Comparison of ENCODE assay signal across 12 cellular contexts in genomic region chr5:137564475-137564961, GRCh38.
DNase-seq lines count a peak whose midpoint lies in the region; ATAC-seq and TF ChIP-seq lines count a peak whose summit lies in the region.
"Had no signal": no experiment of that assay in that cellular context is flagged by ENCODE, and none has a peak within 500 bp of the region (broad histone marks: within the 10 kb centered on the region; RNA-seq: fewer than 3 reads in every experiment).

No MANE protein-coding gene starts in this region.

- DNase-seq in G401 (ENCODE audit: low spot score) (peak; percentile 11), RWPE2 (ENCODE audit: low spot score) (no peak), esophagus muscularis mucosa (ENCODE audit: extremely low spot score) (peak; percentile 26), sciatic nerve (ENCODE audit: low spot score) (no peak), SHP77 treated with DMSO at 0.1 percent for 48 hours (lab: John Stamatoyannopoulos, UW) (no peak), iPS-NIHi7 (ENCODE audit: extremely low spot score) (no peak)
- no peak for DNase-seq in activated CD8-positive, alpha-beta memory T cell treated with anti-CD3 and anti-CD28 coated beads for 24 hours
- DNase-seq: activated effector memory CD4-positive, alpha-beta T cell treated with anti-CD3 and anti-CD28 coated beads, Interleukin-2, amount 50 U/mL, for 16 hours; NCI-H2227 treated with DMSO at 0.1 percent for 48 hours; PC-9; T-helper 17 cell had no signal

- ATAC-seq in RWPE2 (ENCODE audit: low read depth) = 0 out of 3 replicates have a peak, but pooled peaks have one; percentile 20
- ATAC-seq in sciatic nerve = peak; percentile 39
- ATAC-seq in HG03378 (IDR thresholded peaks at IDR 0.05; ENCODE audit: unreplicated experiment) = no peak
- ATAC-seq: T-helper 17 cell had no signal

- H3K27me3 ChIP-seq in RWPE2 (ENCODE audit: insufficient read depth, poor library complexity, severe bottlenecking) (no peaks in the 10 kb centered on the region), esophagus muscularis mucosa (no peaks in the 10 kb centered on the region)

- TF ChIP-seq CTCF in RWPE2 (IDR thresholded peaks at IDR 0.05; ENCODE audit: poor library complexity, severe bottlenecking) = no peak
- TF ChIP-seq CTCF in esophagus muscularis mucosa (IDR thresholded peaks at IDR 0.05) = no peak

- H3K36me3 ChIP-seq in RWPE2 (ENCODE audit: low read depth) = no peaks in the 10 kb centered on the region
- H3K36me3 ChIP-seq in esophagus muscularis mucosa = no peaks in the 10 kb centered on the region

- no peak for TF ChIP-seq EP300 in esophagus muscularis mucosa (IDR thresholded peaks at IDR 0.05)

- intact Hi-C loops in esophagus muscularis mucosa (cut with DNase I) = no loop called here
- intact Hi-C loops in sciatic nerve (cut with DNase I) = no loop called here

- WGBS in esophagus muscularis mucosa = 54% methylated on average over 5 of the region's 5 CpGs

- in situ Hi-C loops in G401 (cut with HindIII; ENCODE audit: low sequenced_read_pairs) = no loop called here

- TF ChIP-seq POLR2A in esophagus muscularis mucosa (IDR thresholded peaks at IDR 0.05; ENCODE audit: low read depth) = no peak

- H3K27ac ChIP-seq in RWPE2 (ENCODE audit: poor library complexity, severe bottlenecking) (no peak overlapping the region), esophagus muscularis mucosa (replicated peaks in 1 of 4) (no peak overlapping the region)
- H3K27ac ChIP-seq: PC-9 had no signal

- H3K4me1 ChIP-seq in RWPE2 (ENCODE audit: insufficient read depth, poor library complexity, severe bottlenecking) (peaks cover 15% of the 10 kb centered on the region), esophagus muscularis mucosa (peaks cover 0 to 14% (median 2%) of the 10 kb centered on the region in 4 donors)

- H3K9me3 ChIP-seq in RWPE2 (ENCODE audit: severe bottlenecking) = no peaks in the 10 kb centered on the region
- H3K9me3 ChIP-seq in esophagus muscularis mucosa = no peaks in the 10 kb centered on the region

- H3K4me3 ChIP-seq in RWPE2 (ENCODE audit: severe bottlenecking) (no peak overlapping the region), esophagus muscularis mucosa (no peak overlapping the region)
- H3K4me3 ChIP-seq: PC-9 had no signal

Comparison
In these comparisons a context has a peak if more than half of its experiments do, and no peak if none do; other contexts are left out.
1. DNase-seq: peak in G401 (single experiment) and esophagus muscularis mucosa (single experiment); none in RWPE2 (single experiment), sciatic nerve (single experiment), activated CD8-positive, alpha-beta memory T cell treated with anti-CD3 and anti-CD28 coated beads for 24 hours (single experiment), SHP77 treated with DMSO at 0.1 percent for 48 hours (single experiment) and iPS-NIHi7 (single experiment).